Comparison of ENCODE assay signal across 1 cellular context in the genomic region with DNA sequence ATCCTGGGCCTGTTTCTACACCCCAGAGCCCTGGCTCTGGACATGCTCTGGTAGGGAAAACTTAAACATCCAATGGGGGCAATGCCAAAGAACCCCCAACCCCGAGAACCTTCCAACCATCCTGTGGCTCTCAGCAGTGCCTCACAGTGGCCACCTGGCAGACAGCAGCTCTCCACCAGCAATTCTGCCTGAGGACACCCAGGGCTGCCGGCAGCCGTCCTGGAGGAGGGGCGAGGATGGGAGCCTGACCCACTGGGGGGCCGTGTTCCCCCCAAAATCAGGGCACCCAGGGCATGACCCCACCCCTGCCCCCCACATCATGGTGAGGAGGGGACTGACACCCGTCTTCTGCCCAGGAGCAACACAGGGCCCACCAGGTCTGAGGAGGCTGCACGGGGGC.
TF ChIP-seq lines count a peak whose summit lies in the region.

No MANE protein-coding gene starts in this region.

TF ChIP-seq in IMR-90, 13 proteins besides CTCF, POLR2A, EP300 and RAD21:
- TF ChIP-seq BHLHE40 (IDR thresholded peaks at IDR 0.05; ENCODE audit: low read depth, low read length) (no peak), RCOR1 (IDR thresholded peaks at IDR 0.05; ENCODE audit: insufficient replicate concordance, low read length) (no peak), NFE2L2 (IDR thresholded peaks at IDR 0.05; ENCODE audit: low read depth, low read length) (no peak), FOS (IDR thresholded peaks at IDR 0.05; ENCODE audit: low read depth, low read length) (no peak), MAZ (IDR thresholded peaks at IDR 0.05; ENCODE audit: borderline replicate concordance, low read depth, low read length) (no peak), MXI1 (IDR thresholded peaks at IDR 0.05; ENCODE audit: borderline replicate concordance, low read depth, low read length) (no peak), CHD1 (IDR thresholded peaks at IDR 0.05; ENCODE audit: low read depth, low read length) (no peak), MAFK (IDR thresholded peaks at IDR 0.05; ENCODE audit: low read depth, low read length) (no peak), CEBPB (IDR thresholded peaks at IDR 0.05; ENCODE audit: low read depth, low read length) (no peak), RFX5 (IDR thresholded peaks at IDR 0.05; ENCODE audit: low read depth, low read length) (no peak), SMC3 (IDR thresholded peaks at IDR 0.05; ENCODE audit: low read depth, low read length) (no peak)
- TF ChIP-seq, protein P1, sequence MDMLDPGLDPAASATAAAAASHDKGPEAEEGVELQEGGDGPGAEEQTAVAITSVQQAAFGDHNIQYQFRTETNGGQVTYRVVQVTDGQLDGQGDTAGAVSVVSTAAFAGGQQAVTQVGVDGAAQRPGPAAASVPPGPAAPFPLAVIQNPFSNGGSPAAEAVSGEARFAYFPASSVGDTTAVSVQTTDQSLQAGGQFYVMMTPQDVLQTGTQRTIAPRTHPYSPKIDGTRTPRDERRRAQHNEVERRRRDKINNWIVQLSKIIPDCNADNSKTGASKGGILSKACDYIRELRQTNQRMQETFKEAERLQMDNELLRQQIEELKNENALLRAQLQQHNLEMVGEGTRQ (IDR thresholded peaks at IDR 0.05; ENCODE audit: low read depth, low read length), result no peak
- TF ChIP-seq, protein P2, sequence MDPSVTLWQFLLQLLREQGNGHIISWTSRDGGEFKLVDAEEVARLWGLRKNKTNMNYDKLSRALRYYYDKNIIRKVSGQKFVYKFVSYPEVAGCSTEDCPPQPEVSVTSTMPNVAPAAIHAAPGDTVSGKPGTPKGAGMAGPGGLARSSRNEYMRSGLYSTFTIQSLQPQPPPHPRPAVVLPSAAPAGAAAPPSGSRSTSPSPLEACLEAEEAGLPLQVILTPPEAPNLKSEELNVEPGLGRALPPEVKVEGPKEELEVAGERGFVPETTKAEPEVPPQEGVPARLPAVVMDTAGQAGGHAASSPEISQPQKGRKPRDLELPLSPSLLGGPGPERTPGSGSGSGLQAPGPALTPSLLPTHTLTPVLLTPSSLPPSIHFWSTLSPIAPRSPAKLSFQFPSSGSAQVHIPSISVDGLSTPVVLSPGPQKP (IDR thresholded peaks at IDR 0.05; ENCODE audit: borderline replicate concordance, low read depth, low read length), result no peak
